9 cellular contexts compared by ENCODE assay signal in genomic region chr6:26019261-26019845, GRCh38. TPM values are rescaled to one million over a fixed set of nuclear protein-coding genes. Genes with fewer than 3 reads are reported as not detected.
DNase-seq lines count a peak whose midpoint lies in the region; ATAC-seq, FAIRE-seq and TF ChIP-seq lines count a peak whose summit lies in the region.
"Had no signal": no experiment of that assay in that cellular context is flagged by ENCODE, and none has a peak within 500 bp of the region (broad histone marks: within the 10 kb centered on the region; RNA-seq: fewer than 3 reads in every experiment).

No MANE protein-coding gene starts in this region.

- no peak for FAIRE-seq in H1 (lab: Jason Lieb, UNC)

- H4K8ac ChIP-seq in H1 (ENCODE audit: extremely low read depth, insufficient read depth, low read length) = no peak overlapping the region; the same call in 1 of the 2 replicates

- H3K23me2 ChIP-seq in H1 (ENCODE audit: low read depth, low read length) = peaks cover 8% of the 10 kb centered on the region

- H3K9me3 ChIP-seq in H1 (ENCODE audit: insufficient read depth in 2 of 2, low read depth in 1 of 2, low read length in 1 of 2) = no peaks in the 10 kb centered on the region; a peak in 1 of 4 replicates
- peaks cover 3% of the 10 kb centered on the region for H3K9me3 ChIP-seq in CD8-positive, alpha-beta memory T cell (ENCODE audit: low read length)

- peak overlapping the region; percentile 96 for H3K4ac ChIP-seq in H1 (replicated peaks; ENCODE audit: insufficient read length, low read depth, low read length)

- H3K9me3 Mint-ChIP-seq in natural killer cell treated with Interleukin-12 subunit alpha and Interleukin-12 subunit beta and Interleukin-15 and Interleukin-18, amount 100 ng/mL, for 72 hours = no peaks in the 10 kb centered on the region
- H3K9me3 Mint-ChIP-seq in CD8-positive, alpha-beta memory T cell = peaks cover 0 to 12% (median 2%) of the 10 kb centered on the region in 5 donors

- peak overlapping the region; percentile 88 for H3K18ac ChIP-seq in H1 (ENCODE audit: extremely low read depth, low read length)

- no peak overlapping the region for H3K23ac ChIP-seq in H1 (ENCODE audit: insufficient read length)

- peak overlapping the region; percentile 89 for H4K5ac ChIP-seq in H1 (ENCODE audit: insufficient read length, low read depth, low read length)

- H3K4me1 Mint-ChIP-seq in natural killer cell treated with Interleukin-12 subunit alpha and Interleukin-12 subunit beta and Interleukin-15 and Interleukin-18, amount 100 ng/mL, for 72 hours (ENCODE audit: low read depth in 2 of 2) = peaks cover 28 to 37% of the 10 kb centered on the region in 2 donors
- peaks cover 28 to 48% (median 37%) of the 10 kb centered on the region in 3 donors for H3K4me1 Mint-ChIP-seq in CD8-positive, alpha-beta memory T cell

- peak overlapping the region; percentile 98 to 99 for H3K27ac Mint-ChIP-seq in natural killer cell treated with Interleukin-12 subunit alpha and Interleukin-12 subunit beta and Interleukin-15 and Interleukin-18, amount 100 ng/mL, for 72 hours
- peak overlapping the region in 4 of 8 donors; percentile 11 to 100 (median 87) for H3K27ac Mint-ChIP-seq in CD8-positive, alpha-beta memory T cell

- H3K27me3 ChIP-seq in H1 (replicated peaks in 1 of 4; ENCODE audit: control insufficient read depth in 3 of 4, extremely low read depth in 1 of 4, insufficient read depth in 3 of 4, low read length in 3 of 4) = no peaks in the 10 kb centered on the region
- no peaks in the 10 kb centered on the region for H3K27me3 ChIP-seq in CD8-positive, alpha-beta memory T cell (ENCODE audit: insufficient read depth, low read length, poor library complexity, severe bottlenecking)

- H2BK15ac ChIP-seq in H1 (ENCODE audit: low read length) = no peak overlapping the region; the same call in 1 of the 2 replicates

- H3K4me2 ChIP-seq in H1 (ENCODE audit: insufficient read depth in 1 of 2, low read depth in 2 of 2, low read length in 2 of 2) = peak overlapping the region in 1 of 2 experiments; percentile 99; a peak in 2 of 4 replicates

- no peak for TF ChIP-seq RAD21 in H1 (IDR thresholded peaks at IDR 0.05 in 1 of 2, conservative IDR thresholded peaks at IDR 0.05 in 1 of 2; ENCODE audit: low read depth in 2 of 2, low read length in 2 of 2)

- H4K91ac ChIP-seq in H1 (replicated peaks; ENCODE audit: insufficient read length, low read length) = peak overlapping the region; percentile 91

- H3K14ac ChIP-seq in H1 (ENCODE audit: insufficient read length) = no peak overlapping the region

- H3K27me3 Mint-ChIP-seq in natural killer cell treated with Interleukin-12 subunit alpha and Interleukin-12 subunit beta and Interleukin-15 and Interleukin-18, amount 100 ng/mL, for 72 hours = no peaks in the 10 kb centered on the region
- H3K27me3 Mint-ChIP-seq in CD8-positive, alpha-beta memory T cell = peaks cover 0 to 12% of the 10 kb centered on the region in 2 donors

- no peak for TF ChIP-seq POLR2A in H1 (IDR thresholded peaks at IDR 0.05; ENCODE audit: control extremely low read depth in 1 of 2, low read depth in 2 of 2, low read length in 2 of 2)

- no peaks in the 10 kb centered on the region for H3K79me2 ChIP-seq in H1 (ENCODE audit: control insufficient read depth in 1 of 2, insufficient read depth in 2 of 2, low read length in 2 of 2)

- H2BK120ac ChIP-seq in H1 (replicated peaks; ENCODE audit: low read depth, low read length) = peak overlapping the region; percentile 98

- TF ChIP-seq CTCF in H1 (IDR thresholded peaks at IDR 0.05; ENCODE audit: control extremely low read depth in 1 of 3, insufficient read depth in 1 of 3, low read depth in 1 of 3, low read length in 3 of 3) = no peak

- H2AFZ ChIP-seq in H1 (ENCODE audit: low read length) = no peak overlapping the region

- ATAC-seq in natural killer cell treated with Interleukin-12 subunit alpha and Interleukin-12 subunit beta and Interleukin-15 and Interleukin-18, amount 100 ng/mL, for 72 hours = no peak
- ATAC-seq in GM21515 (IDR thresholded peaks at IDR 0.05; ENCODE audit: unreplicated experiment) (no peak), GM19397 (IDR thresholded peaks at IDR 0.05; ENCODE audit: unreplicated experiment) (no peak)

- peak overlapping the region; percentile 70 for H3K56ac ChIP-seq in H1 (replicated peaks; ENCODE audit: insufficient read length, low read depth, low read length)

- no peak for TF ChIP-seq EP300 in H1 (IDR thresholded peaks at IDR 0.05; ENCODE audit: borderline replicate concordance in 1 of 2, low read depth in 2 of 2, low read length in 2 of 2)

- H2AK5ac ChIP-seq in H1 (ENCODE audit: low read depth, low read length) = no peak overlapping the region

- no peak overlapping the region for H3K27ac ChIP-seq in H1 (ENCODE audit: low read depth, low read length)
- H3K27ac ChIP-seq in CD8-positive, alpha-beta memory T cell (ENCODE audit: low read depth, low read length) = no peak overlapping the region

- no peaks in the 10 kb centered on the region for H3K36me3 Mint-ChIP-seq in natural killer cell treated with Interleukin-12 subunit alpha and Interleukin-12 subunit beta and Interleukin-15 and Interleukin-18, amount 100 ng/mL, for 72 hours
- H3K36me3 Mint-ChIP-seq in CD8-positive, alpha-beta memory T cell = peaks cover 0 to 15% (median 0%) of the 10 kb centered on the region in 3 donors

- 69% methylated on average over 9 of the region's 9 CpGs; no CpG with 5 or more reads in 1 of the 2 experiments for WGBS in H1 (ENCODE audit: extremely low coverage in 1 of 2, insufficient coverage in 1 of 2, insufficient read length in 1 of 2, insufficient replicate concordance in 2 of 2, low coverage in 1 of 2, low lambda C conversion rate in 2 of 2, missing lambda C conversion rate in 1 of 2), 2 experiments

- CTCF ChIA-PET in H1 (lab: Charles Lee; ENCODE audit: partially characterized antibody) = interaction anchor here (8.9 kb wide), 1 partner anchor 16 kb away, joined by 67 read pairs; no protein-coding TSS in a partner anchor
- CTCF ChIA-PET in CD8-positive, alpha-beta memory T cell (lab: Charles Lee) = interaction anchor here (1.0 to 10.0 kb wide), 8 partner anchors 10 to 78 kb away, joined by 3 to 88 read pairs (median 28); a partner anchor contains a TSS

- POLR2A ChIA-PET in H1 (lab: Charles Lee; ENCODE audit: partially characterized antibody) = interaction anchor here (0.8 to 32.8 kb wide), 19 partner anchors 10 to 1853 kb away, joined by 3 to 1982 read pairs (median 32); a partner anchor contains a TSS
- POLR2A ChIA-PET in CD8-positive, alpha-beta memory T cell (lab: Charles Lee) = interaction anchor here (0.7 to 4.8 kb wide), 14 partner anchors 8 to 1874 kb away, joined by 3 to 156 read pairs (median 10); partner anchors contain the start of gene TRIM38

- H2BK12ac ChIP-seq in H1 (ENCODE audit: low read depth, low read length) = no peak overlapping the region

- H3K4me1 ChIP-seq in H1 (replicated peaks in 1 of 4; ENCODE audit: control insufficient read depth in 3 of 4, insufficient read depth in 4 of 4, low read length in 3 of 4) = peaks cover 2 to 11% (median 5%) of the 10 kb centered on the region in 4 experiments; a peak in 4 of 7 replicates
- peaks cover 12% of the 10 kb centered on the region for H3K4me1 ChIP-seq in CD8-positive, alpha-beta memory T cell (ENCODE audit: insufficient read depth, low read length)

- no peaks in the 10 kb centered on the region for H4K20me1 ChIP-seq in H1 (replicated peaks in 1 of 2; ENCODE audit: control insufficient read depth in 1 of 2, insufficient read depth in 2 of 2, low read length in 2 of 2)

- peak overlapping the region; percentile 80; the same call in 1 of the 2 replicates for H2BK5ac ChIP-seq in H1 (ENCODE audit: low read depth, low read length)

- H2BK20ac ChIP-seq in H1 (ENCODE audit: low read length) = no peak overlapping the region; the same call in 1 of the 2 replicates

- H3K4me3 ChIP-seq in H1 (ENCODE audit: extremely low read depth in 1 of 4, insufficient read depth in 2 of 4, low read depth in 3 of 4, low read length in 4 of 4) = peak overlapping the region in 2 of 4 experiments; percentile 72 to 94; a peak in 5 of 8 replicates
- H3K4me3 ChIP-seq in CD8-positive, alpha-beta memory T cell (ENCODE audit: low read length) = no peak overlapping the region

- peak; percentile 82 for DNase-seq in DMS53 (lab: John Stamatoyannopoulos, UW)
- peak; percentile 72 for DNase-seq in NCI-H2029 (lab: John Stamatoyannopoulos, UW)
- no peak for DNase-seq in H1 (ENCODE audit: low read depth in 1 of 2, low spot score in 2 of 2)
- DNase-seq in natural killer cell treated with Interleukin-12 subunit alpha and Interleukin-12 subunit beta and Interleukin-15 and Interleukin-18, amount 100 ng/mL, for 72 hours (ENCODE audit: low spot score) = no peak
- DNase-seq in DMS 273 treated with DMSO at 0.1 percent for 48 hours (lab: John Stamatoyannopoulos, UW) = no peak
- DNase-seq in CD8-positive, alpha-beta memory T cell = no peak
- DNase-seq: stimulated activated CD4-positive, alpha-beta T cell treated with anti-CD3 and anti-CD28 coated beads, Interleukin-4, amount 100 ng/mL, for 4 hours had no signal

- no peak overlapping the region for H3K9ac ChIP-seq in H1 (replicated peaks in 1 of 4; ENCODE audit: extremely low read depth in 1 of 4, low read depth in 3 of 4, low read length in 3 of 4)

- peak overlapping the region; percentile 94 for H3K4me3 Mint-ChIP-seq in natural killer cell treated with Interleukin-12 subunit alpha and Interleukin-12 subunit beta and Interleukin-15 and Interleukin-18, amount 100 ng/mL, for 72 hours
- H3K4me3 Mint-ChIP-seq in CD8-positive, alpha-beta memory T cell = peak overlapping the region in 1 of 7 donors; percentile 10

- H3K79me1 ChIP-seq in H1 (ENCODE audit: low read depth, low read length) = no peaks in the 10 kb centered on the region

- H3K36me3 ChIP-seq in H1 (ENCODE audit: control insufficient read depth in 2 of 4, insufficient read depth in 4 of 4, low read length in 3 of 4) = no peaks in the 10 kb centered on the region
- no peaks in the 10 kb centered on the region for H3K36me3 ChIP-seq in CD8-positive, alpha-beta memory T cell (ENCODE audit: insufficient read depth, low read length)

TF ChIP-seq in H1, 55 proteins besides CTCF, POLR2A, EP300 and RAD21:
- TF ChIP-seq YY1 (IDR thresholded peaks at IDR 0.05; ENCODE audit: low read depth, low read length) (peak; percentile 81; the same call in 1 of the 2 replicates), SIRT6 (IDR thresholded peaks at IDR 0.05; ENCODE audit: low read length) (no peak)

RNA-seq across cellular contexts. Expression of gene TRIM38, which starts 56.8 kb away (rescaled TPM):
- 0.27 and 0.43 TPM in 2 replicates for total RNA-seq in H1 (2021; fragmentation: NEBNext Ultra II Directional; extraction: Animal tissue kit (Norgen Biotek cat#: 25700))
- 0.25 and 0.56 TPM in 2 replicates for polyA plus RNA-seq in H1 (2011; rRNA removed)
- polyA plus RNA-seq in H1 (2011; cell fraction: cytosol; rRNA removed) = 0.44 TPM
- 0.54 TPM for polyA plus RNA-seq in H1 (2011; cell fraction: nucleus; rRNA removed)
- polyA plus RNA-seq in H1 (2012, experiment 1 of 2) = 0.48 to 0.77 TPM (median 0.66 TPM) in 4 replicates
- polyA plus RNA-seq in H1 (2012, experiment 2 of 2) = 0.07 TPM
- polyA plus RNA-seq in H1 (2013, experiment 1 of 2) = 0.32 TPM
- 0.29 TPM for polyA plus RNA-seq in H1 (2013, experiment 2 of 2)
- 0.91 and 1.3 TPM in 2 replicates for polyA minus RNA-seq in H1 (2011; rRNA and poly(A)+ RNA removed)
- polyA minus RNA-seq in H1 (2011; cell fraction: cytosol; rRNA and poly(A)+ RNA removed) = 0.29 TPM
- polyA minus RNA-seq in H1 (2011; cell fraction: nucleus; rRNA and poly(A)+ RNA removed) = 1.9 TPM
- 10 to 100 TPM; 17.8 to 19.1 TPM for total RNA-seq in natural killer cell treated with Interleukin-12 subunit alpha and Interleukin-12 subunit beta and Interleukin-15 and Interleukin-18, amount 100 ng/mL, for 72 hours
- total RNA-seq in CD8-positive, alpha-beta memory T cell = 10 to 100 TPM; 10.8 to 11.2 TPM
- 10.1 TPM for polyA plus RNA-seq in CD8-positive, alpha-beta memory T cell

Comparison
In these comparisons a context has a peak if more than half of its experiments do, and no peak if none do; other contexts are left out.
1. DNase-seq: peak in DMS53 (single experiment) and NCI-H2029 (single experiment); none in H1 (0 of 2), natural killer cell treated with Interleukin-12 subunit alpha and Interleukin-12 subunit beta and Interleukin-15 and Interleukin-18, amount 100 ng/mL, for 72 hours (single experiment), DMS 273 treated with DMSO at 0.1 percent for 48 hours (single experiment) and CD8-positive, alpha-beta memory T cell (0 of 5).